ENCODE assay signal across 12 cellular contexts in genomic region chr9:133372144-133372543, GRCh38. TPM values are rescaled to one million over a fixed set of nuclear protein-coding genes. Genes with fewer than 3 reads are reported as not detected.
A peak's percentile ranks its signal among the peaks of the same experiment; 100 is the strongest.
DNase-seq lines count a peak whose midpoint lies in the region; ATAC-seq and TF ChIP-seq lines count a peak whose summit lies in the region.
"Had no signal": no experiment of that assay in that cellular context is flagged by ENCODE, and none has a peak within 500 bp of the region (broad histone marks: within the 10 kb centered on the region; RNA-seq: fewer than 3 reads in every experiment).

No MANE protein-coding gene starts in this region.

- peaks cover 73 to 87% (median 84%) of the 10 kb centered on the region in 11 experiments for H4K20me1 ChIP-seq in BLaER1 treated with 17β-estradiol and CSF1 and Interleukin-3, amounts not matched to agents 10 nM and 100 nM

- no peak for TF ChIP-seq CTCF in brain (conservative IDR thresholded peaks at IDR 0.05)

- H3K9ac ChIP-seq in BLaER1 treated with 17β-estradiol and CSF1 and Interleukin-3, amounts not matched to agents 10 nM and 100 nM, result peak overlapping the region; percentile 2 to 99 (median 58); a peak in 20 of 22 replicates

- H3K27me3 Mint-ChIP-seq in IgD-negative memory B cell (no peaks in the 10 kb centered on the region), brain (no peaks in the 10 kb centered on the region)
- no peaks in the 10 kb centered on the region for H3K27me3 Mint-ChIP-seq in natural killer cell treated with Interleukin-12 subunit alpha and Interleukin-12 subunit beta and Interleukin-15 and Interleukin-18, amount 100 ng/mL, for 72 hours

- no peak for DNase-seq in natural killer cell treated with Interleukin-12 subunit alpha and Interleukin-12 subunit beta and Interleukin-15 and Interleukin-18, amount 100 ng/mL, for 72 hours (ENCODE audit: low spot score)
- no peak for DNase-seq in NCI-H524 (lab: John Stamatoyannopoulos, UW)
- DNase-seq: islet precursor cell, NCI-H510A had no signal

- H3K27ac Mint-ChIP-seq in IgD-negative memory B cell (peak overlapping the region in 1 of 3 donors; percentile 79), brain (peak overlapping the region in 4 of 5 experiments; percentile 33 to 72 (median 45))
- peak overlapping the region; percentile 96 to 99 for H3K27ac Mint-ChIP-seq in natural killer cell treated with Interleukin-12 subunit alpha and Interleukin-12 subunit beta and Interleukin-15 and Interleukin-18, amount 100 ng/mL, for 72 hours

- H3K4me1 Mint-ChIP-seq in IgD-negative memory B cell (peaks cover 39 to 51% (median 46%) of the 10 kb centered on the region in 3 donors), brain (peaks cover 76% of the 10 kb centered on the region)
- H3K4me1 Mint-ChIP-seq in natural killer cell treated with Interleukin-12 subunit alpha and Interleukin-12 subunit beta and Interleukin-15 and Interleukin-18, amount 100 ng/mL, for 72 hours (ENCODE audit: low read depth in 2 of 2), result peaks cover 59% of the 10 kb centered on the region in 2 donors

- peak overlapping the region; percentile 38 to 99 (median 82) for H3K4me2 ChIP-seq in BLaER1 treated with 17β-estradiol and CSF1 and Interleukin-3, amounts not matched to agents 10 nM and 100 nM

- H3K27ac ChIP-seq in BLaER1 treated with 17β-estradiol and CSF1 and Interleukin-3, amounts not matched to agents 10 nM and 100 nM, result 0 out of 22 replicates have a peak overlapping the region, but pooled peaks of 3 of the 11 experiments have one; percentile 3 to 19 (median 16)
- H3K27ac ChIP-seq: neutrophil, SK-N-MC had no signal

- no peaks in the 10 kb centered on the region for H3K9me3 Mint-ChIP-seq in IgD-negative memory B cell
- peaks cover 0 to under 1% (median under 1%) of the 10 kb centered on the region in 5 experiments for H3K9me3 Mint-ChIP-seq in brain
- no peaks in the 10 kb centered on the region for H3K9me3 Mint-ChIP-seq in natural killer cell treated with Interleukin-12 subunit alpha and Interleukin-12 subunit beta and Interleukin-15 and Interleukin-18, amount 100 ng/mL, for 72 hours

- no peak for ATAC-seq in natural killer cell treated with Interleukin-12 subunit alpha and Interleukin-12 subunit beta and Interleukin-15 and Interleukin-18, amount 100 ng/mL, for 72 hours
- ATAC-seq in HG02759 (IDR thresholded peaks at IDR 0.05; ENCODE audit: unreplicated experiment), result no peak
- ATAC-seq in HG03354 (IDR thresholded peaks at IDR 0.05; ENCODE audit: poor library complexity, severe bottlenecking, unreplicated experiment), result no peak
- no peak for ATAC-seq in HG03439 (IDR thresholded peaks at IDR 0.05; ENCODE audit: unreplicated experiment)

- no peaks in the 10 kb centered on the region for H3K36me3 Mint-ChIP-seq in IgD-negative memory B cell
- H3K36me3 Mint-ChIP-seq in brain, result peaks cover 30% of the 10 kb centered on the region
- H3K36me3 Mint-ChIP-seq in natural killer cell treated with Interleukin-12 subunit alpha and Interleukin-12 subunit beta and Interleukin-15 and Interleukin-18, amount 100 ng/mL, for 72 hours, result peaks cover 30% of the 10 kb centered on the region

- peak overlapping the region in 3 of 4 donors; percentile 10 to 49 (median 41) for H3K4me3 Mint-ChIP-seq in IgD-negative memory B cell
- peak overlapping the region; percentile 7 to 84 (median 61) for H3K4me3 Mint-ChIP-seq in brain
- H3K4me3 Mint-ChIP-seq in natural killer cell treated with Interleukin-12 subunit alpha and Interleukin-12 subunit beta and Interleukin-15 and Interleukin-18, amount 100 ng/mL, for 72 hours, result peak overlapping the region; percentile 89

- H3K27me3 ChIP-seq in BLaER1 treated with 17β-estradiol and CSF1 and Interleukin-3, amounts not matched to agents 10 nM and 100 nM, result no peaks in the 10 kb centered on the region
- H3K27me3 ChIP-seq: neutrophil had no signal

- peaks cover 57 to 71% (median 68%) of the 10 kb centered on the region in 11 experiments for H3K36me3 ChIP-seq in BLaER1 treated with 17β-estradiol and CSF1 and Interleukin-3, amounts not matched to agents 10 nM and 100 nM

- peaks cover 37 to 73% (median 66%) of the 10 kb centered on the region in 10 experiments for H3K4me1 ChIP-seq in BLaER1 treated with 17β-estradiol and CSF1 and Interleukin-3, amounts not matched to agents 10 nM and 100 nM

- no peak overlapping the region for H3K4me3 ChIP-seq in BLaER1 treated with 17β-estradiol and CSF1 and Interleukin-3, amounts not matched to agents 10 nM and 100 nM
- H3K4me3 ChIP-seq: SK-N-MC had no signal

- H3K9me3 ChIP-seq in BLaER1 treated with 17β-estradiol and CSF1 and Interleukin-3, amounts not matched to agents 10 nM and 100 nM (replicated peaks in 1 of 11), result 0 out of 22 replicates have a peak, but pooled peaks cover 0 to under 1% (median 0%) of the 10 kb centered on the region in 11 experiments
- H3K9me3 ChIP-seq: neutrophil had no signal

RNA-seq across cellular contexts. Expression of gene SURF4, which starts 3.7 kb away (rescaled TPM):
- polyA plus RNA-seq in IgD-negative memory B cell, result 72.6 TPM
- polyA plus RNA-seq in brain (ENCODE audit: insufficient read depth, low read depth, low replicate concordance), result 128 TPM
- 100 to 1,000 TPM; 390 to 433 TPM for total RNA-seq in natural killer cell treated with Interleukin-12 subunit alpha and Interleukin-12 subunit beta and Interleukin-15 and Interleukin-18, amount 100 ng/mL, for 72 hours

RNA-seq across cellular contexts. Expression of gene STKLD1, which starts 4.0 kb away (rescaled TPM):
- polyA plus RNA-seq in IgD-negative memory B cell, result 0.16 TPM
- polyA plus RNA-seq in brain (ENCODE audit: insufficient read depth, low read depth, low replicate concordance), result 5.8 TPM
- under 1 TPM in 1 of 2 donors, not detected in 1; 0.19 TPM for total RNA-seq in natural killer cell treated with Interleukin-12 subunit alpha and Interleukin-12 subunit beta and Interleukin-15 and Interleukin-18, amount 100 ng/mL, for 72 hours

RNA-seq across cellular contexts. Expression of gene SURF2, which starts 15.8 kb away (rescaled TPM):
- polyA plus RNA-seq in IgD-negative memory B cell (34.7 TPM), brain (ENCODE audit: insufficient read depth, low read depth, low replicate concordance) (75.0 TPM)
- 10 to 100 TPM; 15.2 to 21.6 TPM for total RNA-seq in natural killer cell treated with Interleukin-12 subunit alpha and Interleukin-12 subunit beta and Interleukin-15 and Interleukin-18, amount 100 ng/mL, for 72 hours

RNA-seq across cellular contexts. Expression of gene SURF1, which starts 15.9 kb away (rescaled TPM):
- polyA plus RNA-seq in IgD-negative memory B cell (114 TPM), brain (ENCODE audit: insufficient read depth, low read depth, low replicate concordance) (104 TPM)
- total RNA-seq in natural killer cell treated with Interleukin-12 subunit alpha and Interleukin-12 subunit beta and Interleukin-15 and Interleukin-18, amount 100 ng/mL, for 72 hours, result 10 to 100 TPM; 26.0 to 28.4 TPM

RNA-seq across cellular contexts. Expression of gene RPL7A, which starts 24.1 kb away (rescaled TPM):
- polyA plus RNA-seq in IgD-negative memory B cell (1,229 TPM), brain (ENCODE audit: insufficient read depth, low read depth, low replicate concordance) (5,503 TPM)
- 1,000 to 10,000 TPM; 1,580 to 1,944 TPM for total RNA-seq in natural killer cell treated with Interleukin-12 subunit alpha and Interleukin-12 subunit beta and Interleukin-15 and Interleukin-18, amount 100 ng/mL, for 72 hours
